In genomic region chr20:37510226-37510625, GRCh38 we compare ENCODE assay signal across 24 cellular contexts. TPM values are rescaled to one million over a fixed set of nuclear protein-coding genes. Genes with fewer than 3 reads are reported as not detected.
"Had no signal": no experiment of that assay in that cellular context is flagged by ENCODE, and none has a peak within 500 bp of the region (broad histone marks: within the 10 kb centered on the region; RNA-seq: fewer than 3 reads in every experiment).

No MANE protein-coding gene starts in this region.

- H3K27ac Mint-ChIP-seq: IgD-negative memory B cell had no signal

- H3K27me3 Mint-ChIP-seq: IgD-negative memory B cell had no signal

- H3K4me3 Mint-ChIP-seq: IgD-negative memory B cell had no signal

- H3K4me2 ChIP-seq: KMS-11 had no signal

- H3K4me3 ChIP-seq: K562, SJCRH30 had no signal

- H3K9me3 Mint-ChIP-seq: IgD-negative memory B cell had no signal

- H3K9me3 ChIP-seq: SJCRH30 had no signal

- ATAC-seq: K562, SK-N-SH treated with all-trans-retinoic acid at 6 μM for 48 hours had no signal

- H3K27me3 ChIP-seq: SJCRH30 had no signal

- DNase-seq: Kasumi-1, MM.1S, NCI-H1092 treated with DMSO at 0.1 percent for 48 hours, NCI-H1436, NCI-H187, NCI-H2029, NCI-H2081 treated with DMSO at 0.1 percent for 48 hours, NCI-H2171, NCI-H226, NCI-H446, NCI-H510A, NCI-H524 treated with DMSO at 0.1 percent for 48 hours, NCI-H69, NCI-H774, RPMI8226, SHP77 treated with DMSO at 0.1 percent for 48 hours, SJCRH30 had no signal

- H3K9ac ChIP-seq: KMS-11 had no signal

- FAIRE-seq: K562, RCC 7860 had no signal

- H3K27ac ChIP-seq: KMS-11, SJCRH30 had no signal

RNA-seq across cellular contexts. Expression of gene NNAT, which starts 10.8 kb away (rescaled TPM):
- total RNA-seq: HT1080, M059J, SJCRH30 had no signal
- polyA plus RNA-seq: IgD-negative memory B cell, K562 had no signal
